In genomic region chr14:23005861-23006534, GRCh38 we compare ENCODE assay signal across 8 cellular contexts. TPM values are rescaled to one million over a fixed set of nuclear protein-coding genes. Genes with fewer than 3 reads are reported as not detected.
DNase-seq lines count a peak whose midpoint lies in the region; ATAC-seq, FAIRE-seq and TF ChIP-seq lines count a peak whose summit lies in the region.

No MANE protein-coding gene starts in this region.

- peak overlapping the region; percentile 60 for H3K4me3 ChIP-seq in MG63

- TF ChIP-seq CTCF in CD4-positive, alpha-beta T cell (IDR thresholded peaks at IDR 0.05), result no peak
- no peak for TF ChIP-seq CTCF in chondrocyte (IDR thresholded peaks at IDR 0.05)
- TF ChIP-seq CTCF in nephron progenitor cell (IDR thresholded peaks at IDR 0.05), result no peak

- H3K4me1 Mint-ChIP-seq in CD4-positive, alpha-beta T cell (ENCODE audit: low read depth), result peaks cover 52% of the 10 kb centered on the region
- peaks cover 47% of the 10 kb centered on the region for H3K4me1 Mint-ChIP-seq in chondrocyte (ENCODE audit: low read depth)
- peaks cover 52% of the 10 kb centered on the region for H3K4me1 Mint-ChIP-seq in nephron progenitor cell

- H3K36me3 Mint-ChIP-seq in CD4-positive, alpha-beta T cell (ENCODE audit: low read depth), result no peaks in the 10 kb centered on the region
- no peaks in the 10 kb centered on the region for H3K36me3 Mint-ChIP-seq in chondrocyte (ENCODE audit: low read depth)
- peaks cover 12% of the 10 kb centered on the region for H3K36me3 Mint-ChIP-seq in nephron progenitor cell (ENCODE audit: low read depth)

- H3K27ac ChIP-seq in CD4-positive, alpha-beta T cell (ENCODE audit: low read depth, low read length), result peak overlapping the region; percentile 84

- H3K4me3 Mint-ChIP-seq in CD4-positive, alpha-beta T cell, result peak overlapping the region; percentile 95
- peak overlapping the region; percentile 74 for H3K4me3 Mint-ChIP-seq in chondrocyte (ENCODE audit: unreplicated experiment)
- H3K4me3 Mint-ChIP-seq in nephron progenitor cell, result peak overlapping the region; percentile 91

- ATAC-seq in CD4-positive, alpha-beta T cell (ENCODE audit: poor library complexity), result no peak

- no peaks in the 10 kb centered on the region for H3K9me3 ChIP-seq in CD4-positive, alpha-beta T cell (ENCODE audit: control insufficient read depth, low read length)
- H3K9me3 ChIP-seq in MG63, result no peaks in the 10 kb centered on the region

- H3K27ac Mint-ChIP-seq in CD4-positive, alpha-beta T cell, result peak overlapping the region; percentile 93
- H3K27ac Mint-ChIP-seq in chondrocyte (ENCODE audit: unreplicated experiment) (peak overlapping the region; percentile 90), nephron progenitor cell (peak overlapping the region; percentile 99)

- H3K9me3 Mint-ChIP-seq in CD4-positive, alpha-beta T cell, result no peaks in the 10 kb centered on the region
- H3K9me3 Mint-ChIP-seq in chondrocyte (ENCODE audit: low read depth) (no peaks in the 10 kb centered on the region), nephron progenitor cell (peaks cover 13% of the 10 kb centered on the region)

- no peak for DNase-seq in CD4-positive, alpha-beta T cell
- DNase-seq in MG63 (no peak), chondrocyte (ENCODE audit: low spot score) (no peak), nephron progenitor cell (no peak), HT-29 (ENCODE audit: low spot score) (no peak), NCI-H1930 (lab: John Stamatoyannopoulos, UW) (no peak), urothelium cell line (ENCODE audit: low spot score) (no peak), DMS 273 (lab: John Stamatoyannopoulos, UW; ENCODE audit: unreplicated experiment) (no peak)

- POLR2A ChIA-PET in CD4-positive, alpha-beta T cell (lab: Charles Lee), result interaction anchor here (0.7 to 3.9 kb wide), 24 partner anchors 11 to 1480 kb away, joined by 3 to 71 read pairs (median 10); partner anchors contain the start of genes ACIN1, AJUBA, C14orf119 and CDH24

- no peaks in the 10 kb centered on the region for H3K27me3 ChIP-seq in CD4-positive, alpha-beta T cell (ENCODE audit: control insufficient read depth, insufficient read depth, low read length)
- H3K27me3 ChIP-seq in MG63, result no peaks in the 10 kb centered on the region

- CTCF ChIA-PET in CD4-positive, alpha-beta T cell (lab: Charles Lee), result interaction anchor here (1.1 to 2.9 kb wide), 25 partner anchors 10 to 436 kb away, joined by 3 to 42 read pairs (median 7); partner anchors contain the start of genes ACIN1, C14orf119, CDH24 and OXA1L

- no peak for FAIRE-seq in urothelium cell line (lab: Jason Lieb, UNC)

- intact Hi-C loops in CD4-positive, alpha-beta T cell (cut with DNase I, micrococcal nuclease), result loop anchor here (1.0 to 2.0 kb wide), 2 partner anchors 23 to 28 kb away; partner anchors contain the start of genes AJUBA (in 1 of the 2) and PSMB5 (in 1 of the 2)

- no peaks in the 10 kb centered on the region for H3K36me3 ChIP-seq in MG63

- H3K27me3 Mint-ChIP-seq in CD4-positive, alpha-beta T cell, result no peaks in the 10 kb centered on the region
- H3K27me3 Mint-ChIP-seq in chondrocyte (ENCODE audit: low read depth), result no peaks in the 10 kb centered on the region
- no peaks in the 10 kb centered on the region for H3K27me3 Mint-ChIP-seq in nephron progenitor cell (ENCODE audit: low read depth, poor library complexity)

RNA-seq across cellular contexts. Expression of gene C14orf93, which starts 3.9 kb away (rescaled TPM):
- 1 to 10 TPM; 7.6 to 8.4 TPM for total RNA-seq in CD4-positive, alpha-beta T cell
- total RNA-seq in MG63 (2014; rRNA removed; shearing (Covaris generic); ENCODE audit: low replicate concordance), result 3.7 and 12.3 TPM in 2 replicates
- 6.0 to 7.6 TPM (median 6.0 TPM) in 3 replicates for total RNA-seq in chondrocyte
- total RNA-seq in HT-29 (2014; rRNA removed; shearing (Covaris generic)), result 14.6 and 15.1 TPM in 2 replicates

RNA-seq across cellular contexts. Expression of gene AJUBA, which starts 23.6 kb away (rescaled TPM):
- 1 to 10 TPM in 1 of 2 experiments, under 1 TPM in 1; 0.67 to 1.1 TPM for total RNA-seq in CD4-positive, alpha-beta T cell
- total RNA-seq in MG63 (2014; rRNA removed; shearing (Covaris generic); ENCODE audit: low replicate concordance), result 60.8 and 69.6 TPM in 2 replicates
- 56.5 to 124 TPM (median 124 TPM) in 3 replicates for total RNA-seq in chondrocyte
- total RNA-seq in HT-29 (2014; rRNA removed; shearing (Covaris generic)), result 52.0 and 53.6 TPM in 2 replicates

RNA-seq across cellular contexts. Expression of gene PSMB5, which starts 28.7 kb away (rescaled TPM):
- total RNA-seq in CD4-positive, alpha-beta T cell, result 10 to 100 TPM; 20.1 to 24.5 TPM
- total RNA-seq in MG63 (2014; rRNA removed; shearing (Covaris generic); ENCODE audit: low replicate concordance), result 170 and 273 TPM in 2 replicates
- total RNA-seq in chondrocyte, result 151 to 207 TPM (median 172 TPM) in 3 replicates
- 198 and 205 TPM in 2 replicates for total RNA-seq in HT-29 (2014; rRNA removed; shearing (Covaris generic))

RNA-seq across cellular contexts. Expression of gene PSMB11, which starts 36.0 kb away (rescaled TPM):
- total RNA-seq in CD4-positive, alpha-beta T cell, result under 1 TPM; 0.16 to 0.31 TPM
- total RNA-seq in MG63 (2014; rRNA removed; shearing (Covaris generic); ENCODE audit: low replicate concordance), result not detected in 2 replicates
- not detected in 3 replicates for total RNA-seq in chondrocyte
- not detected in 2 replicates for total RNA-seq in HT-29 (2014; rRNA removed; shearing (Covaris generic))

RNA-seq across cellular contexts. Expression of gene HAUS4, which starts 49.1 kb away (rescaled TPM):
- 10 to 100 TPM; 17.5 to 19.6 TPM for total RNA-seq in CD4-positive, alpha-beta T cell
- 41.3 and 76.1 TPM in 2 replicates for total RNA-seq in MG63 (2014; rRNA removed; shearing (Covaris generic); ENCODE audit: low replicate concordance)
- 27.6 to 35.2 TPM (median 29.3 TPM) in 3 replicates for total RNA-seq in chondrocyte
- 28.5 and 29.4 TPM in 2 replicates for total RNA-seq in HT-29 (2014; rRNA removed; shearing (Covaris generic))

Comparison
In these comparisons a context has a peak if more than half of its experiments do, and no peak if none do; other contexts are left out.
1. RNA of gene AJUBA, which starts 23.6 kb away (total RNA-seq): 56.5 to 124 TPM in chondrocyte, 60.8 to 69.6 TPM in MG63 and 52.0 to 53.6 TPM in HT-29; 0.67 to 1.1 TPM in CD4-positive, alpha-beta T cell; every median in the first group is over 10 times any median in the second.
2. Peak in every context shown above with its lines, with median percentiles within 50 percentile points of each other: H3K27ac Mint-ChIP-seq and H3K4me3 Mint-ChIP-seq.